Comparison of ENCODE assay signal across 20 cellular contexts in genomic region chr11:77374611-77375031, GRCh38.
DNase-seq lines count a peak whose midpoint lies in the region; ATAC-seq, FAIRE-seq and TF ChIP-seq lines count a peak whose summit lies in the region.
"Had no signal": no experiment of that assay in that cellular context is flagged by ENCODE, and none has a peak within 500 bp of the region (broad histone marks: within the 10 kb centered on the region; RNA-seq: fewer than 3 reads in every experiment).

No MANE protein-coding gene starts in this region.

- H3K4me3 ChIP-seq in Panc1 (ENCODE audit: low read depth in 2 of 2, low read length in 2 of 2) (no peak overlapping the region), psoas muscle (no peak overlapping the region)
- H3K4me3 ChIP-seq: Peyer's patch, SK-N-MC had no signal

- peaks cover 30% of the 10 kb centered on the region for H3K36me3 Mint-ChIP-seq in activated T-helper 17 cell treated with anti-CD3 and anti-CD28 coated beads, Interleukin-2, amount 50 U/mL, for 72 hours (ENCODE audit: low read depth)

- H3K27ac ChIP-seq in Panc1 (ENCODE audit: low read length) = no peak overlapping the region
- peak overlapping the region; percentile 77 for H3K27ac ChIP-seq in epithelial cell of prostate
- H3K27ac ChIP-seq in psoas muscle = no peak overlapping the region
- H3K27ac ChIP-seq: SK-N-MC had no signal

- POLR2A ChIA-PET in Panc1 (lab: Charles Lee) = no interaction called here

- H3K27me3 Mint-ChIP-seq in activated T-helper 17 cell treated with anti-CD3 and anti-CD28 coated beads, Interleukin-2, amount 50 U/mL, for 72 hours = no peaks in the 10 kb centered on the region
- H3K27me3 Mint-ChIP-seq: activated naive CD8-positive, alpha-beta T cell treated with anti-CD3 and anti-CD28 coated beads for 36 hours; brain; dendritic cell treated with granulocyte-macrophage colony-stimulating factor and Interleukin-4, amounts not matched to agents 40 ng/mL and 50 ng/mL, for 4 days had no signal

- no peaks in the 10 kb centered on the region for H3K9me3 Mint-ChIP-seq in activated T-helper 17 cell treated with anti-CD3 and anti-CD28 coated beads, Interleukin-2, amount 50 U/mL, for 72 hours
- H3K9me3 Mint-ChIP-seq: activated naive CD8-positive, alpha-beta T cell treated with anti-CD3 and anti-CD28 coated beads for 36 hours; CD8-positive, alpha-beta T cell; dendritic cell treated with granulocyte-macrophage colony-stimulating factor and Interleukin-4, amounts not matched to agents 40 ng/mL and 50 ng/mL, for 4 days had no signal

- in situ Hi-C loops in Panc1 (cut with HindIII; ENCODE audit: low pct_unique_long_range_greater_than_20kb, low sequenced_read_pairs) = no loop called here

- H3K27ac Mint-ChIP-seq in activated T-helper 17 cell treated with anti-CD3 and anti-CD28 coated beads, Interleukin-2, amount 50 U/mL, for 72 hours = no peak overlapping the region
- H3K27ac Mint-ChIP-seq: activated naive CD8-positive, alpha-beta T cell treated with anti-CD3 and anti-CD28 coated beads for 36 hours; CD8-positive, alpha-beta T cell; dendritic cell treated with granulocyte-macrophage colony-stimulating factor and Interleukin-4, amounts not matched to agents 40 ng/mL and 50 ng/mL, for 4 days had no signal

- CTCF ChIA-PET in Panc1 (lab: Charles Lee) = no interaction called here

- H3K4me1 Mint-ChIP-seq in activated T-helper 17 cell treated with anti-CD3 and anti-CD28 coated beads, Interleukin-2, amount 50 U/mL, for 72 hours = no peaks in the 10 kb centered on the region

- no peaks in the 10 kb centered on the region for H3K9me3 ChIP-seq in Panc1 (ENCODE audit: control insufficient read depth, insufficient read depth, low read depth, low read length)
- H3K9me3 ChIP-seq in psoas muscle = no peaks in the 10 kb centered on the region
- H3K9me3 ChIP-seq: Peyer's patch had no signal

- TF ChIP-seq CTCF in Panc1 (IDR thresholded peaks at IDR 0.05) = no peak
- no peak for TF ChIP-seq CTCF in psoas muscle (IDR thresholded peaks at IDR 0.05)

- H3K36me3 ChIP-seq in Panc1 (ENCODE audit: control insufficient read depth, insufficient read depth, low read length) = no peaks in the 10 kb centered on the region
- H3K36me3 ChIP-seq in psoas muscle (ENCODE audit: insufficient read depth in 1 of 2, low read depth in 1 of 2) = peaks cover 0 to 71% of the 10 kb centered on the region in 2 donors

- no TSS peak for BruUV-seq in Panc1 (replicated peaks; lab: Mats Ljungman, UMichigan)

- ATAC-seq in Panc1 (no peak), psoas muscle (peak in 3 of 4 donors; percentile 60 to 82 (median 62)), HG02973 (IDR thresholded peaks at IDR 0.05; ENCODE audit: unreplicated experiment) (no peak)
- ATAC-seq in activated T-helper 17 cell treated with anti-CD3 and anti-CD28 coated beads, Interleukin-2, amount 50 U/mL, for 72 hours (replicated peaks) = no peak
- ATAC-seq: CD8-positive, alpha-beta T cell; left lobe of liver had no signal

- WGBS in psoas muscle, 3 donors = 93 to 97% (median 95%) methylated on average over 3 of the region's 3 CpGs

- FAIRE-seq in GM12891 (lab: Jason Lieb, UNC) = peak; percentile 38

- no peak overlapping the region for H3K4me3 Mint-ChIP-seq in activated T-helper 17 cell treated with anti-CD3 and anti-CD28 coated beads, Interleukin-2, amount 50 U/mL, for 72 hours
- H3K4me3 Mint-ChIP-seq: activated naive CD8-positive, alpha-beta T cell treated with anti-CD3 and anti-CD28 coated beads for 36 hours; brain; CD8-positive, alpha-beta T cell; dendritic cell treated with granulocyte-macrophage colony-stimulating factor and Interleukin-4, amounts not matched to agents 40 ng/mL and 50 ng/mL, for 4 days had no signal

- H3K27me3 ChIP-seq in Panc1 (ENCODE audit: control insufficient read depth, insufficient read depth, low read length) = no peaks in the 10 kb centered on the region
- H3K27me3 ChIP-seq in psoas muscle (ENCODE audit: insufficient read depth in 3 of 3, low read length in 2 of 3) = no peaks in the 10 kb centered on the region
- H3K27me3 ChIP-seq: Peyer's patch had no signal

- no peak for DNase-seq in GM12891 (ENCODE audit: insufficient read length, low spot score)
- DNase-seq in Panc1 (ENCODE audit: low read depth, low spot score) = peak; percentile 33
- peak; percentile 57 for DNase-seq in epithelial cell of prostate (ENCODE audit: low read depth, low spot score)
- no peak for DNase-seq in psoas muscle
- no peak for DNase-seq in activated gamma-delta T cell (lab: John Stamatoyannopoulos, UW)
- no peak for DNase-seq in COR-L47 (lab: John Stamatoyannopoulos, UW)
- DNase-seq: activated CD4-positive, CD25-positive, alpha-beta regulatory T cell treated with anti-CD3 and anti-CD28 coated beads, Interleukin-2, amount 50 U/mL, for 72 hours; activated naive CD8-positive, alpha-beta T cell treated with anti-CD3 and anti-CD28 coated beads for 36 hours; CD8-positive, alpha-beta T cell; DND-41; Kasumi-1; NCI-H1417; T-helper 9 cell had no signal

- no peak for TF ChIP-seq POLR2A in GM12891 (IDR thresholded peaks at IDR 0.05; ENCODE audit: low read depth, low read length)

- intact Hi-C loops in Panc1 (cut with micrococcal nuclease; ENCODE audit: unreplicated experiment) = no loop called here
- intact Hi-C loops in psoas muscle (cut with DNase I) = no loop called here

- H3K4me1 ChIP-seq in Panc1 (ENCODE audit: control insufficient read depth, insufficient read depth, low read length) (no peaks in the 10 kb centered on the region), psoas muscle (peaks cover 6% of the 10 kb centered on the region)

TF ChIP-seq in GM12891, 5 proteins besides CTCF, POLR2A, EP300 and RAD21:
- TF ChIP-seq TAF1 (IDR thresholded peaks at IDR 0.05; ENCODE audit: low read depth, low read length) (no peak), PAX5 (IDR thresholded peaks at IDR 0.05; ENCODE audit: insufficient read depth, low read length, severe bottlenecking) (no peak), POLR2AphosphoS5 (IDR thresholded peaks at IDR 0.05; ENCODE audit: low read depth, low read length) (no peak), POU2F2 (IDR thresholded peaks at IDR 0.05; ENCODE audit: low read depth, low read length) (no peak), SPI1 (IDR thresholded peaks at IDR 0.05; ENCODE audit: low read depth, low read length) (no peak)

Comparison
In these comparisons a context has a peak if more than half of its experiments do, and no peak if none do; other contexts are left out.
1. DNase-seq: peak in Panc1 (single experiment) and epithelial cell of prostate (single experiment); none in GM12891 (single experiment), psoas muscle (0 of 2), activated gamma-delta T cell (single experiment) and COR-L47 (single experiment).
2. ATAC-seq: peak in psoas muscle (3 of 4); none in Panc1 (single experiment), activated T-helper 17 cell treated with anti-CD3 and anti-CD28 coated beads, Interleukin-2, amount 50 U/mL, for 72 hours (single experiment) and HG02973 (single experiment).